ENCODE assay signal across 1 cellular context in the genomic region with DNA sequence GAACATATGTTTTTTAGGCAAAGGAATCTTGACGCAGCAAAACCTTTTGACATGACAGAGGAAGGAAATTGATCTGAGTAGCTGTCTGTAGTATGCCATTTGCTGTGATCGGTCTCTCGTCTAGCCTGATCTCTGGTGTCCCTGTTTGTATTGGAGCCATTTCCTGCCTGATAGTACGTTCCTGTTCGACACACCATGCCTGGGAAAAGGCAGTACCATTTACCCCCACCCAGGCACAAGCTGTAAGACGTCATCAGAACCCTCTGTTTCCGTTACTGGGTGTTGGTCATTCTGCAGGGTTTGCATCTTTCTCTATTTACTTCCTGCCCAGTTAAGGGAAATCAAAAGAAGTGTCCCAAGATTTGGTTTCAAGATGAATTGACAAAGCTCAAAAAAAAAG.
TF ChIP-seq lines count a peak whose summit lies in the region.

No MANE protein-coding gene starts in this region.

TF ChIP-seq in HepG2, 621 proteins besides CTCF, POLR2A, EP300 and RAD21 (continued from another document):
- TF ChIP-seq, protein P1, sequence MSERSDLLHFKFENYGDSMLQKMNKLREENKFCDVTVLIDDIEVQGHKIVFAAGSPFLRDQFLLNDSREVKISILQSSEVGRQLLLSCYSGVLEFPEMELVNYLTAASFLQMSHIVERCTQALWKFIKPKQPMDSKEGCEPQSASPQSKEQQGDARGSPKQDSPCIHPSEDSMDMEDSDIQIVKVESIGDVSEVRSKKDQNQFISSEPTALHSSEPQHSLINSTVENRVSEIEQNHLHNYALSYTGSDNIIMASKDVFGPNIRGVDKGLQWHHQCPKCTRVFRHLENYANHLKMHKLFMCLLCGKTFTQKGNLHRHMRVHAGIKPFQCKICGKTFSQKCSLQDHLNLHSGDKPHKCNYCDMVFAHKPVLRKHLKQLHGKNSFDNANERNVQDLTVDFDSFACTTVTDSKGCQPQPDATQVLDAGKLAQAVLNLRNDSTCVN (CRISPR knock-in tag; IDR thresholded peaks at IDR 0.05; ENCODE audit: borderline replicate concordance): no peak
- no peak for TF ChIP-seq HOXD1 (CRISPR knock-in tag; IDR thresholded peaks at IDR 0.05)
